ENCODE assay signal across 8 cellular contexts in the genomic region with DNA sequence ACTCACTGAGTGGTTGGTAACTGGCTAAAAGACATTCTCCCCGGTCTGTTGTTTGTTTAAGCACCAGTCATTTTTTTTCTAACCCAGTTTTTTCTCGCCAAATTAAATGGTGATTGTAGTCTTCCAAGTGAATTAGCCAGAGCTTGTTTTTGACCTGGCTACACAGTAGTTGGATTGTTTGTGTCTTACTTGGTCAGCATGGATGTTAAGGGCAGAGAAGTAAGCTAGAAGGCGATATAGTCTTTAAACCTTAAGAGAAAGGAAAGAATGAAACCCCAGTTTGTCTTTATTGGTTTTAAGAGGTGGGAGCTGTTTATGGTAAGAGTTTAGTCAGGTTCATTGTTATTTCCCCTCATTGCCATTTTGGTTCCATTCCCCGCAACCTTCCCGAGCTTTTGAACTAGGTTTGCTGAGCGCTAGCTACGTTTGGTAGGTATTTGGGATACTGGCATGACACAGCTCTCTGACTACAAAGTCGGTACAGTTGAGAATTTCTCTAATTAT. TPM values are rescaled to one million over a fixed set of nuclear protein-coding genes. Genes with fewer than 3 reads are reported as not detected.
DNase-seq lines count a peak whose midpoint lies in the region; ATAC-seq and TF ChIP-seq lines count a peak whose summit lies in the region.

No MANE protein-coding gene starts in this region.

- peaks cover 28% of the 10 kb centered on the region for H3K36me3 Mint-ChIP-seq in stimulated activated memory B cell treated with anti-CD40 and anti-IgM and Interleukin-4, amounts not matched to agents 10 μg/mL and 1 μg/mL and 100 μg/mL, for 72 hours

- peaks cover 42% of the 10 kb centered on the region for H4K20me1 ChIP-seq in DND-41 (ENCODE audit: insufficient read depth, low read length)

- intact Hi-C loops in Panc1 (cut with micrococcal nuclease; ENCODE audit: unreplicated experiment) = loop anchor here (10.0 kb wide), 1 partner anchor 125 kb away; no protein-coding TSS in a partner anchor

- in situ Hi-C loops in Panc1 (cut with HindIII; ENCODE audit: low pct_unique_long_range_greater_than_20kb, low sequenced_read_pairs) = no loop called here

- CTCF ChIA-PET in Panc1 (lab: Charles Lee) = interaction anchor here (0.6 kb wide), 1 partner anchor 177 kb away, joined by 8 read pairs; no protein-coding TSS in a partner anchor

- H3K9me3 ChIP-seq in DND-41 (ENCODE audit: insufficient read depth, low read length, severe bottlenecking) (no peaks in the 10 kb centered on the region), Panc1 (ENCODE audit: control insufficient read depth, insufficient read depth, low read depth, low read length) (no peaks in the 10 kb centered on the region)

- no peaks in the 10 kb centered on the region for H3K27me3 Mint-ChIP-seq in stimulated activated memory B cell treated with anti-CD40 and anti-IgM and Interleukin-4, amounts not matched to agents 10 μg/mL and 1 μg/mL and 100 μg/mL, for 72 hours

- H3K79me2 ChIP-seq in DND-41 (ENCODE audit: insufficient read depth, low read length) = peaks cover 69% of the 10 kb centered on the region

- H3K27ac Mint-ChIP-seq in stimulated activated memory B cell treated with anti-CD40 and anti-IgM and Interleukin-4, amounts not matched to agents 10 μg/mL and 1 μg/mL and 100 μg/mL, for 72 hours = no peak overlapping the region

- DNase-seq in DND-41 (no peak), Panc1 (ENCODE audit: low read depth, low spot score) (no peak), fibroblast of villous mesenchyme (ENCODE audit: low read depth) (peak; percentile 74), retinal pigment epithelial cell (ENCODE audit: low read depth) (no peak), GM10266 (ENCODE audit: extremely low spot score) (no peak)

- H3K4me2 ChIP-seq in DND-41 (ENCODE audit: insufficient read depth, low read length) = peak overlapping the region; percentile 90

- H2AFZ ChIP-seq in DND-41 (ENCODE audit: low read depth, low read length) = no peak overlapping the region

- POLR2A ChIA-PET in Panc1 (lab: Charles Lee) = no interaction called here

- TF ChIP-seq CTCF in DND-41 (IDR thresholded peaks at IDR 0.05; ENCODE audit: borderline replicate concordance, extremely low read depth, low read length, poor library complexity, severe bottlenecking) (no peak), Panc1 (IDR thresholded peaks at IDR 0.05) (no peak), fibroblast of villous mesenchyme (IDR thresholded peaks at IDR 0.05; ENCODE audit: insufficient read depth, low read depth, low read length) (no peak), retinal pigment epithelial cell (conservative IDR thresholded peaks at IDR 0.05; ENCODE audit: low read depth, low read length) (no peak), GM10266 (IDR thresholded peaks at IDR 0.05; ENCODE audit: control insufficient read depth, insufficient read depth, low read depth, missing control alignments) (no peak)

- H3K4me3 Mint-ChIP-seq in stimulated activated memory B cell treated with anti-CD40 and anti-IgM and Interleukin-4, amounts not matched to agents 10 μg/mL and 1 μg/mL and 100 μg/mL, for 72 hours = no peak overlapping the region

- H3K27ac ChIP-seq in DND-41 (ENCODE audit: low read length) (peak overlapping the region; percentile 80), Panc1 (ENCODE audit: low read length) (peak overlapping the region; percentile 89)

- H3K4me1 ChIP-seq in DND-41 (ENCODE audit: insufficient read depth, low read length) (peaks cover 74% of the 10 kb centered on the region), Panc1 (ENCODE audit: control insufficient read depth, insufficient read depth, low read length) (peaks cover 8% of the 10 kb centered on the region)

- peaks cover 38% of the 10 kb centered on the region for H3K4me1 Mint-ChIP-seq in stimulated activated memory B cell treated with anti-CD40 and anti-IgM and Interleukin-4, amounts not matched to agents 10 μg/mL and 1 μg/mL and 100 μg/mL, for 72 hours

- H3K36me3 ChIP-seq in DND-41 (ENCODE audit: insufficient read depth, low read length) (peaks cover 15% of the 10 kb centered on the region), Panc1 (ENCODE audit: control insufficient read depth, insufficient read depth, low read length) (no peaks in the 10 kb centered on the region; the same call in 1 of the 2 replicates)

- no TSS peak for BruUV-seq in Panc1 (replicated peaks; lab: Mats Ljungman, UMichigan)

- H3K9ac ChIP-seq in DND-41 (ENCODE audit: low read depth, low read length) = peak overlapping the region; percentile 78

- H3K27me3 ChIP-seq in DND-41 (ENCODE audit: insufficient read depth, low read length, poor library complexity) (no peaks in the 10 kb centered on the region), Panc1 (ENCODE audit: control insufficient read depth, insufficient read depth, low read length) (no peaks in the 10 kb centered on the region)

- H3K9me3 Mint-ChIP-seq in stimulated activated memory B cell treated with anti-CD40 and anti-IgM and Interleukin-4, amounts not matched to agents 10 μg/mL and 1 μg/mL and 100 μg/mL, for 72 hours = peaks cover 5% of the 10 kb centered on the region

- ATAC-seq in DND-41 (ENCODE audit: insufficient read depth, low read depth) (no peak), Panc1 (no peak), HG03378 (IDR thresholded peaks at IDR 0.05; ENCODE audit: unreplicated experiment) (no peak), GM21528 (IDR thresholded peaks at IDR 0.05; ENCODE audit: low FRiP score, unreplicated experiment) (no peak)
- ATAC-seq in stimulated activated memory B cell treated with anti-CD40 and anti-IgM and Interleukin-4, amounts not matched to agents 10 μg/mL and 1 μg/mL and 100 μg/mL, for 72 hours = no peak

- peak overlapping the region; percentile 73 to 86; a peak in 3 of 4 replicates for H3K4me3 ChIP-seq in DND-41 (ENCODE audit: low read depth in 1 of 2, low read length in 2 of 2)
- peak overlapping the region; percentile 81 to 97 for H3K4me3 ChIP-seq in Panc1 (ENCODE audit: low read depth in 2 of 2, low read length in 2 of 2)
- H3K4me3 ChIP-seq in fibroblast of villous mesenchyme (ENCODE audit: low read depth, low read length) = peak overlapping the region; percentile 77
- H3K4me3 ChIP-seq in retinal pigment epithelial cell (ENCODE audit: low read length) = peak overlapping the region; percentile 91

RNA-seq across cellular contexts. Expression of gene MAP4K4, which starts 2.5 kb away (rescaled TPM):
- 68.5 TPM for total RNA-seq in Panc1 (2021; ENCODE audit: unreplicated experiment)
- 45.9 TPM for polyA plus RNA-seq in Panc1 (2012; ENCODE audit: insufficient read length)
- 88.3 and 95.0 TPM in 2 replicates for total RNA-seq in fibroblast of villous mesenchyme
